In the genomic region with DNA sequence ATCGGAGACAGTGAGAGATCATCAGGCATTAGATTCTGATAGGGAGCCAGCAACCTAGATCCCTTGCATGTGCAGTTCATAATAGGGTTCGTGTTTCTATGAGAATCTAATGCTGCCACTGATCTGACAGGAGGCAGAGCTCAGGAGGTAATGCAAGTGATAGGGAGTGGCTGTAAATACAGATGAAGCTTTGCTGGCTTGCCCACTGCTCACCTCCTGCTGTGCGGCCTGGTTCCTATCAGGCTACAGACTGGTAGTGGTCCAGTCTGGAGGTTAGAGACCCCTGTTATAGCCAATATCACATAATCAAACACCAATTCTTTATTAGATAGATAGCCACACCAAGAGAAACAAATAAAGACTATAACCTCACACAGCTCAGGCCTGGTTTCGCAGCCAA, we compare ENCODE assay signal across 1 cellular context.
TF ChIP-seq lines count a peak whose summit lies in the region.

No MANE protein-coding gene starts in this region.

TF ChIP-seq in GM23338, 12 proteins besides CTCF, POLR2A, EP300 and RAD21:
- TF ChIP-seq ZNF462 (CRISPR knock-in tag; IDR thresholded peaks at IDR 0.05) (no peak), EZH2phosphoT487 (IDR thresholded peaks at IDR 0.05; ENCODE audit: unreplicated experiment) (no peak), EZH2 (IDR thresholded peaks at IDR 0.05; ENCODE audit: low read depth, unreplicated experiment) (no peak), REST (IDR thresholded peaks at IDR 0.05; ENCODE audit: unreplicated experiment) (no peak), ZNF331 (CRISPR knock-in tag; IDR thresholded peaks at IDR 0.05; ENCODE audit: low read depth) (no peak), JUNB (IDR thresholded peaks at IDR 0.05; ENCODE audit: unreplicated experiment) (no peak), POLR2AphosphoS5 (IDR thresholded peaks at IDR 0.05; ENCODE audit: low read depth) (no peak), ZNF114 (CRISPR knock-in tag; IDR thresholded peaks at IDR 0.05) (no peak), CREB1 (CRISPR knock-in tag; IDR thresholded peaks at IDR 0.05; ENCODE audit: low read depth) (no peak)
- TF ChIP-seq, protein P1, sequence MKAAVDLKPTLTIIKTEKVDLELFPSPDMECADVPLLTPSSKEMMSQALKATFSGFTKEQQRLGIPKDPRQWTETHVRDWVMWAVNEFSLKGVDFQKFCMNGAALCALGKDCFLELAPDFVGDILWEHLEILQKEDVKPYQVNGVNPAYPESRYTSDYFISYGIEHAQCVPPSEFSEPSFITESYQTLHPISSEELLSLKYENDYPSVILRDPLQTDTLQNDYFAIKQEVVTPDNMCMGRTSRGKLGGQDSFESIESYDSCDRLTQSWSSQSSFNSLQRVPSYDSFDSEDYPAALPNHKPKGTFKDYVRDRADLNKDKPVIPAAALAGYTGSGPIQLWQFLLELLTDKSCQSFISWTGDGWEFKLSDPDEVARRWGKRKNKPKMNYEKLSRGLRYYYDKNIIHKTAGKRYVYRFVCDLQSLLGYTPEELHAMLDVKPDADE (IDR thresholded peaks at IDR 0.05) = no peak
